Comparison of ENCODE assay signal across 29 cellular contexts in the genomic region with DNA sequence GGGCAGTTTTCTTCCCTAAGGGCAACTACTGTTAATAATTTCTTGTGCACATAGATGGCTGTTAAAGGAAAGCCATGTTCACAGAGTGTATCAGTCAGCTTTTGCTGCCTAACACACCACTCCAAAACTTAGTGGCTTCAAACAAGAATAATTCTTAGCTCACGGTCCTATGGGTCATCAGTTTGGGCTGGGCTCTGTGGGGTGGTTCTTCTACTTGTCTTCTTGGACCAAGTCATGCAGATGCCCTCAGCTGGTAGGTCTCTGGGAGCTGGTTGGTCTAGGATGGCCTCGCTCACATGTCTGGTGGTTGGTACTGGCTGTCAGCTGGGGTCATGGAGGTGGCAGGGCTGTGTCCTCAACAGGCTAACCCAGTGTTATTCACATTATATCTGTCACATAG. TPM values are rescaled to one million over a fixed set of nuclear protein-coding genes. Genes with fewer than 3 reads are reported as not detected.
"Had no signal": no experiment of that assay in that cellular context is flagged by ENCODE, and none has a peak within 500 bp of the region (broad histone marks: within the 10 kb centered on the region; RNA-seq: fewer than 3 reads in every experiment).

No MANE protein-coding gene starts in this region.

- H3K27me3 Mint-ChIP-seq: activated B cell treated with CpG ODN at 0.5 μM for 24 hours; activated CD4-positive, alpha-beta T cell treated with anti-CD3 and anti-CD28 coated beads, Interleukin-2, amount 10 ng/mL, durations not matched to agents 24 days and 14 days; activated naive CD4-positive, alpha-beta T cell treated with anti-CD3 and anti-CD28 coated beads, Interleukin-2, amount 50 U/mL, for 24 hours; T-cell had no signal

- DNase-seq: activated B cell treated with CpG ODN at 0.5 μM for 24 hours; activated CD4-positive, alpha-beta T cell treated with anti-CD3 and anti-CD28 coated beads for 1 hour; activated CD4-positive, alpha-beta T cell treated with anti-CD3 and anti-CD28 coated beads, Interleukin-2, amount 10 ng/mL, durations not matched to agents 24 days and 14 days; activated CD4-positive, alpha-beta T cell treated with anti-CD3 and anti-CD28 coated beads, Interleukin-2, amount 50 U/mL, for 48 hours; activated gamma-delta T cell treated with Interleukin-2 at 50 U/mL for 16 hours; activated T-cell treated with anti-CD3 and anti-CD28 coated beads, Interleukin-2, amount 50 U/mL, for 72 hours; body of pancreas; KG1; NCI-H1048; NCI-H1930; NCI-H2171; NCI-H226; NCI-H526 treated with DMSO at 0.1 percent for 48 hours; NCI-H82; SIG-M5; T-cell; T-helper 2 cell; T1000 had no signal

- H3K27ac ChIP-seq: body of pancreas had no signal

- H3K4me3 Mint-ChIP-seq: activated B cell treated with CpG ODN at 0.5 μM for 24 hours; activated CD4-positive, alpha-beta T cell treated with anti-CD3 and anti-CD28 coated beads, Interleukin-2, amount 10 ng/mL, durations not matched to agents 24 days and 14 days; activated naive CD4-positive, alpha-beta T cell treated with anti-CD3 and anti-CD28 coated beads, Interleukin-2, amount 50 U/mL, for 24 hours; activated T-cell treated with anti-CD3 and anti-CD28 coated beads, Interleukin-2, amount 50 U/mL, for 72 hours; T-cell had no signal

- H3K4me1 Mint-ChIP-seq: activated B cell treated with CpG ODN at 0.5 μM for 24 hours had no signal

- H3K4me1 ChIP-seq: body of pancreas had no signal

- H3K9me3 ChIP-seq: body of pancreas had no signal

- FAIRE-seq: bronchial epithelial cell, TTC549 had no signal

- H3K36me3 Mint-ChIP-seq: activated naive CD4-positive, alpha-beta T cell treated with anti-CD3 and anti-CD28 coated beads, Interleukin-2, amount 50 U/mL, for 24 hours; T-cell had no signal

- H3K27me3 ChIP-seq: body of pancreas had no signal

- H3K4me3 ChIP-seq: body of pancreas had no signal

- H3K9me3 Mint-ChIP-seq: activated B cell treated with CpG ODN at 0.5 μM for 24 hours; activated naive CD4-positive, alpha-beta T cell treated with anti-CD3 and anti-CD28 coated beads, Interleukin-2, amount 50 U/mL, for 24 hours; activated T-cell treated with anti-CD3 and anti-CD28 coated beads, Interleukin-2, amount 50 U/mL, for 72 hours; activated T-helper 2 cell treated with anti-CD3 and anti-CD28 coated beads, Interferon-gamma antibody, Interleukin-2, Interleukin-4, amounts not matched to agents 10 μg/mL and 5 μg/mL and 100 μg/mL, durations not matched to agents 14 hours and 24 hours and 36 hours; T-cell had no signal

- ATAC-seq: activated T-cell treated with anti-CD3 and anti-CD28 coated beads, Interleukin-2, amount 50 U/mL, for 72 hours; body of pancreas; T-cell had no signal

- H3K27ac Mint-ChIP-seq: activated B cell treated with CpG ODN at 0.5 μM for 24 hours; activated CD4-positive, alpha-beta T cell treated with anti-CD3 and anti-CD28 coated beads, Interleukin-2, amount 10 ng/mL, durations not matched to agents 24 days and 14 days; activated naive CD4-positive, alpha-beta T cell treated with anti-CD3 and anti-CD28 coated beads, Interleukin-2, amount 50 U/mL, for 24 hours; activated T-cell treated with anti-CD3 and anti-CD28 coated beads, Interleukin-2, amount 50 U/mL, for 72 hours; activated T-helper 2 cell treated with anti-CD3 and anti-CD28 coated beads, Interferon-gamma antibody, Interleukin-2, Interleukin-4, amounts not matched to agents 10 μg/mL and 5 μg/mL and 100 μg/mL, durations not matched to agents 14 hours and 24 hours and 36 hours; T-cell had no signal

RNA-seq across cellular contexts. Expression of a gene that starts 39.6 kb away (rescaled TPM):
- total RNA-seq: activated B cell treated with CpG ODN at 0.5 μM for 24 hours; activated CD4-positive, alpha-beta T cell treated with anti-CD3 and anti-CD28 coated beads, Interleukin-2, amount 10 ng/mL, durations not matched to agents 24 days and 14 days; activated CD8-positive, alpha-beta memory T cell treated with anti-CD3 and anti-CD28 coated beads for 36 hours; activated T-cell treated with anti-CD3 and anti-CD28 coated beads, Interleukin-2, amount 50 U/mL, for 72 hours; activated T-helper 2 cell treated with anti-CD3 and anti-CD28 coated beads, Interferon-gamma antibody, Interleukin-2, Interleukin-4, amounts not matched to agents 10 μg/mL and 5 μg/mL and 100 μg/mL, durations not matched to agents 14 hours and 24 hours and 36 hours; aorta; body of pancreas; bronchial epithelial cell; LHCN-M2; M059J; NCI-H460; OCI-LY7; RPMI7951; T-cell had no signal
- polyA plus RNA-seq: aorta had no signal
